Comparison of ENCODE assay signal across 21 cellular contexts in the genomic region with DNA sequence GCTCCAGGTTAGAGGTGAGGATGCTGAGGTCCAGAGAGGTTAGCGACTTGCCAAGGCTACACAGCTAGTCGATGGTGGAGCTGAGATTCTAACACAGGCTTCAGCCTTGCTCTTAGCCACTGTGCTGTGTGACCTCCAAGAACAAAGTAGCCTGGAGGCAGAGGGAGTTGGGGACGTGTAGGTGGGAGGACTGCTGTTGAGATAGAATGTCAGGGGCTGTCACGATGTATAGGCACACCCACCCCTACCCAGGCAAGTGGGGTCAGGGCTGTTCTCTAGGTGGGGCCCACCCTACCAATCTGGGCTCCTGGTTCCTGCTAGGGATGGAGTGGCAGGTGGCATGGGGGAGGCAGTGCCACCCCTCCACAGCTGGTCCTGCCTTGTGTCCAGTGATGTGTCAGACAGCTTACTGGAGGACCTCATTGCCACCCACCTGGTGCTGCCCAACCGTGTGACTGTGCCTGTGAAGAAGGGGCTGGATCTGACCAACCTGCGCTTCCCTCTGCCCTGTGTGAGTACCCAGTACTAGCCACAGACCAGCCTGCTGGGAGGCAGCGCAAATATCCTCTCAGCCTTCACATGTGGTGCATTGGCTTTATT. TPM values are rescaled to one million over a fixed set of nuclear protein-coding genes. Genes with fewer than 3 reads are reported as not detected.
DNase-seq lines count a peak whose midpoint lies in the region; ATAC-seq, FAIRE-seq and TF ChIP-seq lines count a peak whose summit lies in the region.
"Had no signal": no experiment of that assay in that cellular context is flagged by ENCODE, and none has a peak within 500 bp of the region (broad histone marks: within the 10 kb centered on the region; RNA-seq: fewer than 3 reads in every experiment).

No MANE protein-coding gene starts in this region.

- no peak overlapping the region for H4K91ac ChIP-seq in H1 (replicated peaks; ENCODE audit: insufficient read length, low read length)

- no peak overlapping the region for H3K4me3 Mint-ChIP-seq in activated CD4-positive, alpha-beta memory T cell treated with anti-CD3 and anti-CD28 coated beads, Interleukin-2, amount 10 ng/mL, durations not matched to agents 7 days and 5 days
- no peak overlapping the region for H3K4me3 Mint-ChIP-seq in activated CD4-positive, alpha-beta memory T cell treated with anti-CD3 and anti-CD28 coated beads for 36 hours
- no peak overlapping the region for H3K4me3 Mint-ChIP-seq in type B pancreatic cell
- H3K4me3 Mint-ChIP-seq: CD4-positive, alpha-beta memory T cell; GM23338 had no signal

- no peak overlapping the region for H4K5ac ChIP-seq in H1 (ENCODE audit: insufficient read length, low read depth, low read length)

- H2AK5ac ChIP-seq in H1 (ENCODE audit: low read depth, low read length) = no peak overlapping the region

- no peak overlapping the region for H3K18ac ChIP-seq in H1 (ENCODE audit: extremely low read depth, low read length)

- no peak overlapping the region for H2BK15ac ChIP-seq in H1 (ENCODE audit: low read length)

- CTCF ChIA-PET in activated CD4-positive, alpha-beta memory T cell treated with anti-CD3 and anti-CD28 coated beads, Interleukin-2, amount 10 ng/mL, durations not matched to agents 7 days and 5 days (lab: Charles Lee) = no interaction called here
- CTCF ChIA-PET in activated CD4-positive, alpha-beta memory T cell treated with anti-CD3 and anti-CD28 coated beads for 36 hours (lab: Charles Lee) = no interaction called here
- CTCF ChIA-PET in H1 (lab: Charles Lee; ENCODE audit: partially characterized antibody) = interaction anchor here (0.8 to 3.7 kb wide), 8 partner anchors 9 to 132 kb away, joined by 3 to 21 read pairs (median 6); a partner anchor contains a TSS

- no peak overlapping the region for H3K4me2 ChIP-seq in H1 (ENCODE audit: insufficient read depth in 1 of 2, low read depth in 2 of 2, low read length in 2 of 2)
- H3K4me2 ChIP-seq: GM23338 had no signal

- no peak overlapping the region for H3K9ac ChIP-seq in H1 (replicated peaks in 1 of 4; ENCODE audit: extremely low read depth in 1 of 4, low read depth in 3 of 4, low read length in 3 of 4)
- H3K9ac ChIP-seq: BLaER1 treated with 17β-estradiol and CSF1 and Interleukin-3, amounts not matched to agents 10 nM and 100 nM had no signal

- no peak for TF ChIP-seq POLR2A in H1 (IDR thresholded peaks at IDR 0.05; ENCODE audit: control extremely low read depth in 1 of 2, low read depth in 2 of 2, low read length in 2 of 2)

- TF ChIP-seq EP300 in H1 (IDR thresholded peaks at IDR 0.05; ENCODE audit: borderline replicate concordance in 1 of 2, low read depth in 2 of 2, low read length in 2 of 2) = no peak

- no peak overlapping the region for H2BK20ac ChIP-seq in H1 (ENCODE audit: low read length)

- no peak for FAIRE-seq in H1 (lab: Jason Lieb, UNC)

- POLR2A ChIA-PET in activated CD4-positive, alpha-beta memory T cell treated with anti-CD3 and anti-CD28 coated beads, Interleukin-2, amount 10 ng/mL, durations not matched to agents 7 days and 5 days (lab: Charles Lee) = no interaction called here
- POLR2A ChIA-PET in activated CD4-positive, alpha-beta memory T cell treated with anti-CD3 and anti-CD28 coated beads for 36 hours (lab: Charles Lee) = no interaction called here
- POLR2A ChIA-PET in H1 (lab: Charles Lee; ENCODE audit: partially characterized antibody) = no interaction called here

- H3K27ac ChIP-seq in H1 (ENCODE audit: low read depth, low read length) = no peak overlapping the region
- H3K27ac ChIP-seq: BLaER1 treated with 17β-estradiol and CSF1 and Interleukin-3, amounts not matched to agents 10 nM and 100 nM had no signal

- H3K27me3 Mint-ChIP-seq in activated CD4-positive, alpha-beta memory T cell treated with anti-CD3 and anti-CD28 coated beads, Interleukin-2, amount 10 ng/mL, durations not matched to agents 7 days and 5 days = peaks cover 8% of the 10 kb centered on the region
- peaks cover 2% of the 10 kb centered on the region for H3K27me3 Mint-ChIP-seq in activated CD4-positive, alpha-beta memory T cell treated with anti-CD3 and anti-CD28 coated beads for 36 hours
- H3K27me3 Mint-ChIP-seq in type B pancreatic cell = no peaks in the 10 kb centered on the region

- 0 out of 2 replicates have a peak overlapping the region, but pooled peaks have one; percentile 16 for H2BK5ac ChIP-seq in H1 (ENCODE audit: low read depth, low read length)

- H3K4me3 ChIP-seq in H1 (ENCODE audit: extremely low read depth in 1 of 4, insufficient read depth in 2 of 4, low read depth in 3 of 4, low read length in 4 of 4) = no peak overlapping the region
- H3K4me3 ChIP-seq: BLaER1 treated with 17β-estradiol and CSF1 and Interleukin-3, amounts not matched to agents 10 nM and 100 nM; GM23338 had no signal

- H3K4me1 Mint-ChIP-seq in activated CD4-positive, alpha-beta memory T cell treated with anti-CD3 and anti-CD28 coated beads, Interleukin-2, amount 10 ng/mL, durations not matched to agents 7 days and 5 days = peaks cover 4% of the 10 kb centered on the region
- H3K4me1 Mint-ChIP-seq in activated CD4-positive, alpha-beta memory T cell treated with anti-CD3 and anti-CD28 coated beads for 36 hours (ENCODE audit: low read depth) = no peaks in the 10 kb centered on the region
- H3K4me1 Mint-ChIP-seq in type B pancreatic cell (ENCODE audit: unreplicated experiment) = peaks cover 8% of the 10 kb centered on the region

- H2AFZ ChIP-seq in H1 (ENCODE audit: low read length) = no peak overlapping the region
- H2AFZ ChIP-seq: GM23338 had no signal

- peak overlapping the region; percentile 19; the same call in 1 of the 2 replicates for H4K8ac ChIP-seq in H1 (ENCODE audit: extremely low read depth, insufficient read depth, low read length)

- no peak overlapping the region for H3K27ac Mint-ChIP-seq in activated CD4-positive, alpha-beta memory T cell treated with anti-CD3 and anti-CD28 coated beads, Interleukin-2, amount 10 ng/mL, durations not matched to agents 7 days and 5 days
- no peak overlapping the region for H3K27ac Mint-ChIP-seq in activated CD4-positive, alpha-beta memory T cell treated with anti-CD3 and anti-CD28 coated beads for 36 hours
- no peak overlapping the region for H3K27ac Mint-ChIP-seq in type B pancreatic cell
- H3K27ac Mint-ChIP-seq: CD4-positive, alpha-beta memory T cell; GM23338 had no signal

- H2BK120ac ChIP-seq in H1 (replicated peaks; ENCODE audit: low read depth, low read length) = no peak overlapping the region

- H3K56ac ChIP-seq in H1 (replicated peaks; ENCODE audit: insufficient read length, low read depth, low read length) = no peak overlapping the region

- peak; percentile 9 for DNase-seq in activated CD4-positive, alpha-beta memory T cell treated with anti-CD3 and anti-CD28 coated beads, Interleukin-2, amount 10 ng/mL, durations not matched to agents 7 days and 5 days
- no peak for DNase-seq in activated CD4-positive, alpha-beta memory T cell treated with anti-CD3 and anti-CD28 coated beads for 36 hours
- DNase-seq in H1 (ENCODE audit: low read depth in 1 of 2, low spot score in 2 of 2) (peak in 1 of 2 experiments; percentile 38), mesenteric fat pad (ENCODE audit: low spot score) (peak; percentile 55), type B pancreatic cell (ENCODE audit: extremely low spot score, unreplicated experiment) (peak; percentile 45), GF-D8 (lab: John Stamatoyannopoulos, UW) (no peak), cerebellar nuclear complex (lab: John Stamatoyannopoulos, UW) (no peak)
- DNase-seq: 8988T; CD4-positive, alpha-beta memory T cell; DMS53; KG1; NCI-H1092; NCI-H1436; NCI-H187 treated with DMSO at 0.1 percent for 48 hours; NCI-H2107; NCI-H446 treated with DMSO at 0.1 percent for 48 hours; NCI-H526 treated with DMSO at 0.1 percent for 48 hours had no signal

- TF ChIP-seq RAD21 in H1 (IDR thresholded peaks at IDR 0.05 in 1 of 2, conservative IDR thresholded peaks at IDR 0.05 in 1 of 2; ENCODE audit: low read depth in 2 of 2, low read length in 2 of 2) = no peak

- no peak for ATAC-seq in GM18909 (IDR thresholded peaks at IDR 0.05; ENCODE audit: poor library complexity, unreplicated experiment)
- ATAC-seq: GM23338, Right ventricle myocardium inferior had no signal

- peaks cover 0 to 3% (median 0%) of the 10 kb centered on the region in 4 experiments; a peak in 2 of 7 replicates for H3K4me1 ChIP-seq in H1 (replicated peaks in 1 of 4; ENCODE audit: control insufficient read depth in 3 of 4, insufficient read depth in 4 of 4, low read length in 3 of 4)

- no peaks in the 10 kb centered on the region for H3K9me3 Mint-ChIP-seq in activated CD4-positive, alpha-beta memory T cell treated with anti-CD3 and anti-CD28 coated beads, Interleukin-2, amount 10 ng/mL, durations not matched to agents 7 days and 5 days
- H3K9me3 Mint-ChIP-seq in activated CD4-positive, alpha-beta memory T cell treated with anti-CD3 and anti-CD28 coated beads for 36 hours = no peaks in the 10 kb centered on the region
- H3K9me3 Mint-ChIP-seq in type B pancreatic cell = no peaks in the 10 kb centered on the region
- H3K9me3 Mint-ChIP-seq: CD4-positive, alpha-beta memory T cell had no signal

- no peak for TF ChIP-seq CTCF in H1 (IDR thresholded peaks at IDR 0.05; ENCODE audit: control extremely low read depth in 1 of 3, insufficient read depth in 1 of 3, low read depth in 1 of 3, low read length in 3 of 3)
- no peak for TF ChIP-seq CTCF in type B pancreatic cell (conservative IDR thresholded peaks at IDR 0.05)

- no peaks in the 10 kb centered on the region for H3K9me3 ChIP-seq in H1 (ENCODE audit: insufficient read depth in 2 of 2, low read depth in 1 of 2, low read length in 1 of 2)
- H3K9me3 ChIP-seq: BLaER1 treated with 17β-estradiol and CSF1 and Interleukin-3, amounts not matched to agents 10 nM and 100 nM had no signal

- no peaks in the 10 kb centered on the region for H3K27me3 ChIP-seq in H1 (replicated peaks in 1 of 4; ENCODE audit: control insufficient read depth in 3 of 4, extremely low read depth in 1 of 4, insufficient read depth in 3 of 4, low read length in 3 of 4)
- H3K27me3 ChIP-seq: BLaER1 treated with 17β-estradiol and CSF1 and Interleukin-3, amounts not matched to agents 10 nM and 100 nM had no signal

- H4K20me1 ChIP-seq in H1 (replicated peaks in 1 of 2; ENCODE audit: control insufficient read depth in 1 of 2, insufficient read depth in 2 of 2, low read length in 2 of 2) = peaks cover 0 to 6% of the 10 kb centered on the region in 2 experiments

- no peak overlapping the region for H3K4ac ChIP-seq in H1 (replicated peaks; ENCODE audit: insufficient read length, low read depth, low read length)

- no peaks in the 10 kb centered on the region for H3K36me3 Mint-ChIP-seq in activated CD4-positive, alpha-beta memory T cell treated with anti-CD3 and anti-CD28 coated beads, Interleukin-2, amount 10 ng/mL, durations not matched to agents 7 days and 5 days (ENCODE audit: low read depth)
- H3K36me3 Mint-ChIP-seq in activated CD4-positive, alpha-beta memory T cell treated with anti-CD3 and anti-CD28 coated beads for 36 hours = no peaks in the 10 kb centered on the region
- no peaks in the 10 kb centered on the region for H3K36me3 Mint-ChIP-seq in type B pancreatic cell
- H3K36me3 Mint-ChIP-seq: CD4-positive, alpha-beta memory T cell had no signal

- no peaks in the 10 kb centered on the region for H3K79me2 ChIP-seq in H1 (ENCODE audit: control insufficient read depth in 1 of 2, insufficient read depth in 2 of 2, low read length in 2 of 2)

- no peaks in the 10 kb centered on the region for H3K23me2 ChIP-seq in H1 (ENCODE audit: low read depth, low read length)

- no peak overlapping the region for H2BK12ac ChIP-seq in H1 (ENCODE audit: low read depth, low read length)

- no peak overlapping the region for H3K14ac ChIP-seq in H1 (ENCODE audit: insufficient read length)

- no peaks in the 10 kb centered on the region for H3K79me1 ChIP-seq in H1 (ENCODE audit: low read depth, low read length)

- intact Hi-C loops in activated CD4-positive, alpha-beta memory T cell treated with anti-CD3 and anti-CD28 coated beads for 36 hours (cut with micrococcal nuclease) = no loop called here

- WGBS in H1 (ENCODE audit: extremely low coverage in 1 of 2, insufficient coverage in 1 of 2, insufficient read length in 1 of 2, insufficient replicate concordance in 2 of 2, low coverage in 1 of 2, low lambda C conversion rate in 2 of 2, missing lambda C conversion rate in 1 of 2), 2 experiments = 73% methylated on average over 7 of the region's 7 CpGs; no CpG with 5 or more reads in 1 of the 2 experiments

- H3K23ac ChIP-seq in H1 (ENCODE audit: insufficient read length) = no peak overlapping the region

- H3K36me3 ChIP-seq in H1 (ENCODE audit: control insufficient read depth in 2 of 4, insufficient read depth in 4 of 4, low read length in 3 of 4) = no peaks in the 10 kb centered on the region; a peak in 1 of 8 replicates
- H3K36me3 ChIP-seq: BLaER1 treated with 17β-estradiol and CSF1 and Interleukin-3, amounts not matched to agents 10 nM and 100 nM had no signal

RNA-seq across cellular contexts. Expression of a gene that starts 27.4 kb away (rescaled TPM):
- under 1 TPM; 0.43 to 0.50 TPM for total RNA-seq in activated CD4-positive, alpha-beta memory T cell treated with anti-CD3 and anti-CD28 coated beads, Interleukin-2, amount 10 ng/mL, durations not matched to agents 7 days and 5 days
- total RNA-seq in activated CD4-positive, alpha-beta memory T cell treated with anti-CD3 and anti-CD28 coated beads for 36 hours = under 1 TPM; 0.17 to 0.19 TPM
- total RNA-seq in H1 (2021; fragmentation: NEBNext Ultra II Directional; extraction: Animal tissue kit (Norgen Biotek cat#: 25700)) = 7.0 and 7.3 TPM in 2 replicates
- 4.3 and 4.4 TPM in 2 replicates for polyA plus RNA-seq in H1 (2011; rRNA removed)
- 4.3 TPM for polyA plus RNA-seq in H1 (2011; cell fraction: cytosol; rRNA removed)
- 19.2 TPM for polyA plus RNA-seq in H1 (2011; cell fraction: nucleus; rRNA removed)
- polyA plus RNA-seq in H1 (2012, experiment 1 of 2) = 4.3 to 6.6 TPM (median 5.3 TPM) in 4 replicates
- 1.4 TPM for polyA plus RNA-seq in H1 (2012, experiment 2 of 2)
- 4.7 TPM for polyA plus RNA-seq in H1 (2013, experiment 1 of 2)
- polyA plus RNA-seq in H1 (2013, experiment 2 of 2) = 4.9 TPM
- polyA minus RNA-seq in H1 (2011; rRNA and poly(A)+ RNA removed) = 9.0 and 12.1 TPM in 2 replicates
- polyA minus RNA-seq in H1 (2011; cell fraction: cytosol; rRNA and poly(A)+ RNA removed) = 5.9 TPM
- polyA minus RNA-seq in H1 (2011; cell fraction: nucleus; rRNA and poly(A)+ RNA removed) = 23.7 TPM
- total RNA-seq in mesenteric fat pad = 0.19 TPM
- 1.6 and 2.0 TPM in 2 replicates for total RNA-seq in type B pancreatic cell (ENCODE audit: low replicate concordance)
- polyA plus RNA-seq: CD4-positive, alpha-beta memory T cell had no signal

Comparison
In these comparisons a context has a peak if more than half of its experiments do, and no peak if none do; other contexts are left out.
1. DNase-seq: peak in activated CD4-positive, alpha-beta memory T cell treated with anti-CD3 and anti-CD28 coated beads, Interleukin-2, amount 10 ng/mL, durations not matched to agents 7 days and 5 days (single experiment), mesenteric fat pad (single experiment) and type B pancreatic cell (single experiment); none in activated CD4-positive, alpha-beta memory T cell treated with anti-CD3 and anti-CD28 coated beads for 36 hours (single experiment), GF-D8 (single experiment) and cerebellar nuclear complex (0 of 2).